In genomic region chr16:30193615-30194014, GRCh38 we compare ENCODE assay signal across 8 cellular contexts. TPM values are rescaled to one million over a fixed set of nuclear protein-coding genes. Genes with fewer than 3 reads are reported as not detected.
A peak's percentile ranks its signal among the peaks of the same experiment; 100 is the strongest.
DNase-seq lines count a peak whose midpoint lies in the region; ATAC-seq, FAIRE-seq and TF ChIP-seq lines count a peak whose summit lies in the region.
"Not testable (repeated sequence)": the region's sequence is repeated elsewhere in the genome, so short reads cannot be mapped to it uniquely, and the experiment has no call there.

BOLA2B (minus strand) TSS chr16:30193666; CDS start chr16:30193595, 71 bp downstream.
SLX1A (plus strand) TSS chr16:30193875; CDS start chr16:30194085, 210 bp downstream.

- H3K9me3 Mint-ChIP-seq in HFFc6: not testable (repeated sequence)

- BruUV-seq in A673 (replicated peaks; lab: Mats Ljungman, UMichigan): not testable (repeated sequence)

- TF ChIP-seq POLR2A in prostate gland (IDR thresholded peaks at IDR 0.05): not testable (repeated sequence)

- POLR2A ChIA-PET in A673 (lab: Charles Lee; ENCODE audit: low non-redundant PET): not testable (repeated sequence)

- intact Hi-C loops in A673 (cut with micrococcal nuclease; ENCODE audit: unreplicated experiment); prostate gland (cut with DNase I): not testable (repeated sequence)

- peak; percentile 86 for ATAC-seq in GM18870 (IDR thresholded peaks at IDR 0.05; ENCODE audit: unreplicated experiment)
- ATAC-seq in HG03558 (IDR thresholded peaks at IDR 0.05; ENCODE audit: extremely low read depth, unreplicated experiment): peak; percentile 76

- not testable (repeated sequence) for H3K27ac ChIP-seq in A673 (ENCODE audit: low read depth, low read length, poor library complexity, severe bottlenecking); WERI-Rb-1; prostate gland

- not testable (repeated sequence) for H3K4me1 ChIP-seq in A673 (ENCODE audit: insufficient read depth, low read length, poor library complexity, severe bottlenecking); prostate gland (replicated peaks)

- not testable (repeated sequence) for H3K4me3 Mint-ChIP-seq in HFFc6

- WGBS in prostate gland: no CpG with 5 or more reads among the region's 34 CpGs

- H3K9me3 ChIP-seq in A673 (ENCODE audit: low read depth, low read length, poor library complexity, severe bottlenecking); WERI-Rb-1 (ENCODE audit: severe bottlenecking); prostate gland: not testable (repeated sequence)

- not testable (repeated sequence) for H3K4me1 Mint-ChIP-seq in HFFc6 (ENCODE audit: low read depth)

- peak; percentile 97 for FAIRE-seq in islet of Langerhans (lab: Jason Lieb, UNC)

- TF ChIP-seq CTCF in A673 (conservative IDR thresholded peaks at IDR 0.05; ENCODE audit: low read depth, low read length); HFFc6 (IDR thresholded peaks at IDR 0.05); WERI-Rb-1 (IDR thresholded peaks at IDR 0.05; ENCODE audit: low read depth, low read length); prostate gland (IDR thresholded peaks at IDR 0.05): not testable (repeated sequence)

- not testable (repeated sequence) for H3K27me3 Mint-ChIP-seq in HFFc6 (ENCODE audit: insufficient read depth)

- CTCF ChIA-PET in A673 (lab: Charles Lee): not testable (repeated sequence)

- H3K36me3 Mint-ChIP-seq in HFFc6 (ENCODE audit: low read depth): not testable (repeated sequence)

- not testable (repeated sequence) for H3K27me3 ChIP-seq in A673 (replicated peaks; ENCODE audit: insufficient read depth, low read depth, low read length, poor library complexity); WERI-Rb-1 (ENCODE audit: insufficient read depth, low read depth, severe bottlenecking); prostate gland (replicated peaks; ENCODE audit: insufficient read depth)

- not testable (repeated sequence) for H3K36me3 ChIP-seq in A673 (ENCODE audit: insufficient read depth, low read length, poor library complexity, severe bottlenecking); WERI-Rb-1; prostate gland

- DNase-seq in A673 (ENCODE audit: low spot score); HFFc6; WERI-Rb-1; dermis microvascular lymphatic vessel endothelial cell (ENCODE audit: low read depth in 2 of 2); prostate gland (ENCODE audit: low spot score): not testable (repeated sequence)

- peak within 1 kb of the TSS; percentile 25 for H3K4me3 ChIP-seq in A673 (ENCODE audit: low read depth, low read length, poor library complexity, severe bottlenecking)
- peak within 1 kb of the TSS; percentile 38 for H3K4me3 ChIP-seq in WERI-Rb-1 (ENCODE audit: low read depth, low read length)
- H3K4me3 ChIP-seq in prostate gland: peak within 1 kb of the TSS; percentile 24 to 29

- not testable (repeated sequence) for H3K27ac Mint-ChIP-seq in HFFc6

RNA-seq across cellular contexts. Expression of gene BOLA2B, which starts in this region (rescaled TPM):
- total RNA-seq in A673 (2021) (180 and 225 TPM in 2 replicates), dermis microvascular lymphatic vessel endothelial cell (26.6 and 29.8 TPM in 2 replicates), prostate gland (100 to 1,000 TPM; 137 to 151 TPM)
- 100 to 1,000 TPM; 113 to 142 (median 131) TPM for total RNA-seq in HFFc6 (2021; fragmentation: NEBNext Ultra II Directional; extraction: Animal tissue kit (Norgen Biotek cat#: 25700))

RNA-seq across cellular contexts. Expression of gene SLX1A, which starts in this region (rescaled TPM):
- total RNA-seq in A673 (2021) (15.5 and 20.0 TPM in 2 replicates), dermis microvascular lymphatic vessel endothelial cell (52.4 and 73.0 TPM in 2 replicates), prostate gland (10 to 100 TPM; 36.8 to 41.3 TPM)
- 10 to 100 TPM; 13.2 to 23.3 (median 20.7) TPM for total RNA-seq in HFFc6 (2021; fragmentation: NEBNext Ultra II Directional; extraction: Animal tissue kit (Norgen Biotek cat#: 25700))
